1 cellular context compared by ENCODE assay signal in the genomic region with DNA sequence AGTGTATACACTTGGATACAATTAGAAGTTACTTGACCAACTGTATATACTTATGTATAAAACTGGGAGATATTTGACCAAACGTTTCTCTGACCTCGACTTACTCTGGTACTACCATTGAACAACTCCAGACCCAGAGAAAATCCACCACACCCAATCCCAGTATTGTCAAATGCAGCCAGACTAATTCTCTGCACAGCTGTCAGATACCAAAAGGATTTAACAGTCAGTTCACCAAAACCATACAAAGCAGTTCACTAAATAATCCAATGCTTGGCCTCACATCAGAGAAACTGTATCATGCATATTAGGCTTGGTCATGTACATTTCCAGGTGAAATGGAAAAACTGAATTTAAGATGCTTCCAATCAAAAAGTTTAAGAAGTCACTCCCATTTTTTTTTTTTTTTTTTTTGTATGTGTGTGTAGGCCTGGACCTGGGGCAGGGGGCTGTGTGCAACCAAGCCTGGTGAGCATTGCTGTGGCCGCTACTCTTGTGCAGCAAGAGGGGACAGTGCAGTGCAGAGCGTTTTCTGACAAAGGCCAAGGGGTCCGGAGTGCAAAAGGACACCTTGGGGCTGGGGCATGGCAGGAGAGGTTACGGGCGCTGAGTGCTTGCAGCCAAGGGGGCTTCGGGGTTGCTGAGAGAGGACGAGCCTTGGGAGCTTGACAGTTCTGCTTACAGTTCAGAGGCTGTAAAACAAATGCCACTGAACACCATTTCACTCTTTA.
TF ChIP-seq lines count a peak whose summit lies in the region.

No MANE protein-coding gene starts in this region.

TF ChIP-seq in HCT116, 20 proteins besides CTCF, POLR2A, EP300 and RAD21 (continued from another document):
- TF ChIP-seq, protein P1, sequence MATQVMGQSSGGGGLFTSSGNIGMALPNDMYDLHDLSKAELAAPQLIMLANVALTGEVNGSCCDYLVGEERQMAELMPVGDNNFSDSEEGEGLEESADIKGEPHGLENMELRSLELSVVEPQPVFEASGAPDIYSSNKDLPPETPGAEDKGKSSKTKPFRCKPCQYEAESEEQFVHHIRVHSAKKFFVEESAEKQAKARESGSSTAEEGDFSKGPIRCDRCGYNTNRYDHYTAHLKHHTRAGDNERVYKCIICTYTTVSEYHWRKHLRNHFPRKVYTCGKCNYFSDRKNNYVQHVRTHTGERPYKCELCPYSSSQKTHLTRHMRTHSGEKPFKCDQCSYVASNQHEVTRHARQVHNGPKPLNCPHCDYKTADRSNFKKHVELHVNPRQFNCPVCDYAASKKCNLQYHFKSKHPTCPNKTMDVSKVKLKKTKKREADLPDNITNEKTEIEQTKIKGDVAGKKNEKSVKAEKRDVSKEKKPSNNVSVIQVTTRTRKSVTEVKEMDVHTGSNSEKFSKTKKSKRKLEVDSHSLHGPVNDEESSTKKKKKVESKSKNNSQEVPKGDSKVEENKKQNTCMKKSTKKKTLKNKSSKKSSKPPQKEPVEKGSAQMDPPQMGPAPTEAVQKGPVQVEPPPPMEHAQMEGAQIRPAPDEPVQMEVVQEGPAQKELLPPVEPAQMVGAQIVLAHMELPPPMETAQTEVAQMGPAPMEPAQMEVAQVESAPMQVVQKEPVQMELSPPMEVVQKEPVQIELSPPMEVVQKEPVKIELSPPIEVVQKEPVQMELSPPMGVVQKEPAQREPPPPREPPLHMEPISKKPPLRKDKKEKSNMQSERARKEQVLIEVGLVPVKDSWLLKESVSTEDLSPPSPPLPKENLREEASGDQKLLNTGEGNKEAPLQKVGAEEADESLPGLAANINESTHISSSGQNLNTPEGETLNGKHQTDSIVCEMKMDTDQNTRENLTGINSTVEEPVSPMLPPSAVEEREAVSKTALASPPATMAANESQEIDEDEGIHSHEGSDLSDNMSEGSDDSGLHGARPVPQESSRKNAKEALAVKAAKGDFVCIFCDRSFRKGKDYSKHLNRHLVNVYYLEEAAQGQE (IDR thresholded peaks at IDR 0.05; ENCODE audit: low read depth), result no peak
- TF ChIP-seq, protein P2, sequence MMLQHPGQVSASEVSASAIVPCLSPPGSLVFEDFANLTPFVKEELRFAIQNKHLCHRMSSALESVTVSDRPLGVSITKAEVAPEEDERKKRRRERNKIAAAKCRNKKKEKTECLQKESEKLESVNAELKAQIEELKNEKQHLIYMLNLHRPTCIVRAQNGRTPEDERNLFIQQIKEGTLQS (IDR thresholded peaks at IDR 0.05), result no peak
- TF ChIP-seq POLR2AphosphoS5 (IDR thresholded peaks at IDR 0.05; ENCODE audit: low read depth, low read length) (no peak), TCF7L2 (IDR thresholded peaks at IDR 0.05; ENCODE audit: borderline replicate concordance, extremely low read depth, insufficient read depth, insufficient read length) (no peak), CBX3 (IDR thresholded peaks at IDR 0.05; ENCODE audit: low read depth) (no peak), CEBPB (IDR thresholded peaks at IDR 0.05; ENCODE audit: low read depth) (no peak), ELF1 (IDR thresholded peaks at IDR 0.05; ENCODE audit: borderline replicate concordance, low read depth) (no peak), JUND (IDR thresholded peaks at IDR 0.05) (no peak)
